8 cellular contexts compared by ENCODE assay signal in genomic region chr9:130235558-130236435, GRCh38. TPM values are rescaled to one million over a fixed set of nuclear protein-coding genes. Genes with fewer than 3 reads are reported as not detected.
DNase-seq lines count a peak whose midpoint lies in the region; ATAC-seq and TF ChIP-seq lines count a peak whose summit lies in the region.

No MANE protein-coding gene starts in this region.

- CTCF ChIA-PET in HEK293T (lab: Yijun Ruan, JAX): interaction anchor here (0.7 to 1.3 kb wide), 3 partner anchors 12 to 128 kb away, joined by 3 read pairs; no protein-coding TSS in a partner anchor

- POLR2A ChIA-PET in HEK293T (lab: Yijun Ruan, JAX): no interaction called here

- intact Hi-C loops in thyroid gland (cut with DNase I): loop anchor here (2.0 to 10.0 kb wide), 2 partner anchors 127 to 351 kb away; no protein-coding TSS in a partner anchor

- DNase-seq in C1 segment of cervical spinal cord (lab: John Stamatoyannopoulos, UW) (peak in 10 of 14 donors; percentile 14 to 86 (median 44)), HEK293T (ENCODE audit: extremely low spot score) (peak; percentile 74), RPMI7951 (ENCODE audit: low read depth) (peak; percentile 46), foreskin fibroblast (peak; percentile 32 to 77), thyroid gland (peak; percentile 59 to 68)
- DNase-seq in activated effector memory CD4-positive, alpha-beta T cell treated with anti-CD3 and anti-CD28 coated beads, Interleukin-2, amount 50 U/mL, for 16 hours: peak; percentile 90

- H3K27ac ChIP-seq in parathyroid adenoma (no peak overlapping the region), thyroid gland (peak overlapping the region in 2 of 3 donors; percentile 96)

- H2AFZ ChIP-seq in parathyroid adenoma: peak overlapping the region; percentile 17

- no peaks in the 10 kb centered on the region for H3K27me3 ChIP-seq in parathyroid adenoma (ENCODE audit: control insufficient read depth, insufficient read depth, low read length)
- no peaks in the 10 kb centered on the region for H3K27me3 ChIP-seq in thyroid gland

- no peak overlapping the region for H3K4me2 ChIP-seq in parathyroid adenoma (ENCODE audit: low read length)

- no peak overlapping the region for H3K4me3 ChIP-seq in foreskin fibroblast (ENCODE audit: low read depth in 1 of 2, low read length in 2 of 2)
- no peak overlapping the region for H3K4me3 ChIP-seq in parathyroid adenoma (ENCODE audit: low read depth, low read length)
- no peak overlapping the region for H3K4me3 ChIP-seq in thyroid gland (replicated peaks in 1 of 3)

- H3K79me2 ChIP-seq in parathyroid adenoma: no peaks in the 10 kb centered on the region

- TF ChIP-seq CTCF in foreskin fibroblast (IDR thresholded peaks at IDR 0.05; ENCODE audit: low read depth, low read length) (peak; percentile 96), parathyroid adenoma (IDR thresholded peaks at IDR 0.05) (peak; percentile 93), thyroid gland (IDR thresholded peaks at IDR 0.05) (peak; percentile 95 to 99 (median 98))

- H3K9me3 ChIP-seq in parathyroid adenoma (ENCODE audit: control insufficient read depth, low read length) (no peaks in the 10 kb centered on the region), thyroid gland (no peaks in the 10 kb centered on the region)

- TF ChIP-seq POLR2A in thyroid gland (IDR thresholded peaks at IDR 0.05): no peak

- no peak overlapping the region for H3K9ac ChIP-seq in parathyroid adenoma

- ATAC-seq in GM21515 (IDR thresholded peaks at IDR 0.05; ENCODE audit: unreplicated experiment): no peak

- H3K4me1 ChIP-seq in parathyroid adenoma: no peaks in the 10 kb centered on the region
- H3K4me1 ChIP-seq in thyroid gland: peaks cover 44 to 45% of the 10 kb centered on the region in 2 donors

- 37 to 44% methylated on average over 32 to 41 of the region's 45 CpGs for WGBS in thyroid gland, 2 donors

- no peaks in the 10 kb centered on the region for H3K36me3 ChIP-seq in parathyroid adenoma (ENCODE audit: control insufficient read depth, insufficient read depth, low read length)
- H3K36me3 ChIP-seq in thyroid gland: peaks cover 17 to 24% of the 10 kb centered on the region in 2 donors

TF ChIP-seq in HEK293T, 16 proteins besides CTCF, POLR2A, EP300 and RAD21:
- TF ChIP-seq HDGF (IDR thresholded peaks at IDR 0.05; ENCODE audit: borderline replicate concordance) (no peak), NFRKB (IDR thresholded peaks at IDR 0.05) (no peak), FOXM1 (IDR thresholded peaks at IDR 0.05; ENCODE audit: borderline replicate concordance) (no peak), ZNF384 (IDR thresholded peaks at IDR 0.05) (no peak), ARNT (IDR thresholded peaks at IDR 0.05) (no peak), TARDBP (IDR thresholded peaks at IDR 0.05) (no peak), PKNOX1 (IDR thresholded peaks at IDR 0.05) (no peak), BHLHE40 (IDR thresholded peaks at IDR 0.05; ENCODE audit: borderline replicate concordance) (no peak), L3MBTL2 (conservative IDR thresholded peaks at IDR 0.05) (no peak), SP1 (IDR thresholded peaks at IDR 0.05) (no peak), SUZ12 (IDR thresholded peaks at IDR 0.05) (no peak), LEF1 (IDR thresholded peaks at IDR 0.05; ENCODE audit: borderline replicate concordance) (no peak)

RNA-seq across cellular contexts. Expression of gene HMCN2, which starts 29.8 kb away (rescaled TPM):
- under 0.01 and 0.78 TPM in 2 replicates for total RNA-seq in RPMI7951 (2014; rRNA removed; shearing (Covaris generic))
- total RNA-seq in thyroid gland: 1 to 10 TPM; 1.7 to 5.5 (median 3.5) TPM
